Comparison of ENCODE assay signal across 10 cellular contexts in genomic region chr16:275786-276232, GRCh38. TPM values are rescaled to one million over a fixed set of nuclear protein-coding genes. Genes with fewer than 3 reads are reported as not detected.
DNase-seq lines count a peak whose midpoint lies in the region; ATAC-seq lines count a peak whose summit lies in the region.
"Had no signal": no experiment of that assay in that cellular context is flagged by ENCODE, and none has a peak within 500 bp of the region (broad histone marks: within the 10 kb centered on the region; RNA-seq: fewer than 3 reads in every experiment).

Gene RGS11, minus strand, starts transcription at chr16:275944. Its CDS starts 33 bp downstream, at chr16:275911.

- no peaks in the 10 kb centered on the region for H3K9me3 ChIP-seq in naive thymus-derived CD4-positive, alpha-beta T cell (ENCODE audit: control insufficient read depth in 2 of 3, low read length in 3 of 3)
- H3K9me3 ChIP-seq in Karpas-422 (ENCODE audit: low read length): no peaks in the 10 kb centered on the region

- no peaks in the 10 kb centered on the region for H3K36me3 Mint-ChIP-seq in naive thymus-derived CD4-positive, alpha-beta T cell

- intact Hi-C loops in naive thymus-derived CD4-positive, alpha-beta T cell (cut with micrococcal nuclease): loop anchor here in 1 of 2 donors (5.0 kb wide), 1 partner anchor 34 kb away; no protein-coding TSS in a partner anchor

- H3K9me2 ChIP-seq in Karpas-422 (replicated peaks; ENCODE audit: insufficient read depth, low read length): no peaks in the 10 kb centered on the region

- no peak within 1 kb of the TSS for H3K27ac ChIP-seq in ACC112 (ENCODE audit: low read depth, low read length)
- H3K27ac ChIP-seq in naive thymus-derived CD4-positive, alpha-beta T cell (ENCODE audit: low read depth, low read length): no peak within 1 kb of the TSS
- no peak within 1 kb of the TSS for H3K27ac ChIP-seq in Karpas-422 (ENCODE audit: low read length)

- no peak within 1 kb of the TSS for H3K9ac ChIP-seq in Karpas-422 (ENCODE audit: low read length)

- CTCF ChIA-PET in naive thymus-derived CD4-positive, alpha-beta T cell (lab: Charles Lee): no interaction called here

- POLR2A ChIA-PET in naive thymus-derived CD4-positive, alpha-beta T cell (lab: Charles Lee): no interaction called here

- H3K9me3 Mint-ChIP-seq in naive thymus-derived CD4-positive, alpha-beta T cell: peaks cover 0 to 2% (median 0%) of the 10 kb centered on the region in 11 donors

- peaks cover 5 to 37% (median 13%) of the 10 kb centered on the region in 5 donors for H3K27me3 Mint-ChIP-seq in naive thymus-derived CD4-positive, alpha-beta T cell

- peaks cover 0 to 12% (median 8%) of the 10 kb centered on the region in 7 donors for H3K4me1 Mint-ChIP-seq in naive thymus-derived CD4-positive, alpha-beta T cell

- H3K27me3 ChIP-seq in ACC112 (ENCODE audit: insufficient read depth, low read length) (peaks cover 16% of the 10 kb centered on the region; the same call in 1 of the 2 replicates), Karpas-422 (ENCODE audit: low read length) (no peaks in the 10 kb centered on the region)
- H3K27me3 ChIP-seq in naive thymus-derived CD4-positive, alpha-beta T cell (ENCODE audit: control insufficient read depth in 2 of 2, insufficient read depth in 2 of 2, low read length in 2 of 2): peaks cover 0 to 3% of the 10 kb centered on the region in 2 donors

- no peaks in the 10 kb centered on the region for H3K79me2 ChIP-seq in ACC112 (ENCODE audit: control insufficient read depth, insufficient read depth, low read length, unreplicated experiment)
- no peaks in the 10 kb centered on the region for H3K79me2 ChIP-seq in Karpas-422 (ENCODE audit: low read length)

- H3K36me3 ChIP-seq in ACC112 (ENCODE audit: insufficient read depth, low read length) (no peaks in the 10 kb centered on the region), Karpas-422 (ENCODE audit: insufficient read depth, low read length) (no peaks in the 10 kb centered on the region)
- H3K36me3 ChIP-seq in naive thymus-derived CD4-positive, alpha-beta T cell (ENCODE audit: control insufficient read depth in 2 of 3, insufficient read depth in 3 of 3, low read length in 3 of 3): no peaks in the 10 kb centered on the region

- H3K4me2 ChIP-seq in Karpas-422 (ENCODE audit: low read depth, low read length, poor library complexity, severe bottlenecking): no peak within 1 kb of the TSS

- H2AFZ ChIP-seq in ACC112 (ENCODE audit: low read length, unreplicated experiment): peak within 1 kb of the TSS; percentile 25
- no peak within 1 kb of the TSS for H2AFZ ChIP-seq in Karpas-422 (ENCODE audit: low read length)

- DNase-seq in LoVo (ENCODE audit: low spot score) (peak; percentile 22), epidermal melanocyte (ENCODE audit: insufficient read length, low spot score) (peak; percentile 40), Karpas-422 (no peak), NCI-H2171 (lab: John Stamatoyannopoulos, UW) (no peak)
- DNase-seq in naive thymus-derived CD4-positive, alpha-beta T cell: no peak
- DNase-seq: NCI-H446 had no signal

- peak within 1 kb of the TSS in 1 of 9 donors; percentile 83 for H3K27ac Mint-ChIP-seq in naive thymus-derived CD4-positive, alpha-beta T cell

- peak within 1 kb of the TSS; percentile 10 to 82 (median 60) for H3K4me3 Mint-ChIP-seq in naive thymus-derived CD4-positive, alpha-beta T cell

- no peaks in the 10 kb centered on the region for H4K20me1 ChIP-seq in Karpas-422 (ENCODE audit: insufficient read depth, low read depth, low read length)

- ATAC-seq in naive thymus-derived CD4-positive, alpha-beta T cell: no peak
- ATAC-seq in HG03045 (IDR thresholded peaks at IDR 0.05; ENCODE audit: unreplicated experiment): no peak
- ATAC-seq in HG03135 (IDR thresholded peaks at IDR 0.05; ENCODE audit: unreplicated experiment): no peak
- ATAC-seq: HCT116 had no signal

- H3K4me1 ChIP-seq in ACC112 (ENCODE audit: control insufficient read depth, insufficient read depth, low read length, unreplicated experiment) (no peaks in the 10 kb centered on the region), Karpas-422 (ENCODE audit: low read length) (peaks cover 6% of the 10 kb centered on the region)
- H3K4me1 ChIP-seq in naive thymus-derived CD4-positive, alpha-beta T cell (ENCODE audit: control insufficient read depth in 2 of 2, insufficient read depth in 2 of 2, low read length in 2 of 2): peaks cover 0 to 7% of the 10 kb centered on the region in 2 donors

- H3K4me3 ChIP-seq in ACC112 (ENCODE audit: low read depth, low read length) (peak within 1 kb of the TSS; percentile 77), Karpas-422 (ENCODE audit: low read length) (no peak within 1 kb of the TSS)
- no peak within 1 kb of the TSS for H3K4me3 ChIP-seq in naive thymus-derived CD4-positive, alpha-beta T cell (ENCODE audit: low read length)

RNA-seq across cellular contexts. Expression of gene RGS11, which starts in this region (rescaled TPM):
- total RNA-seq in naive thymus-derived CD4-positive, alpha-beta T cell: under 1 TPM in 2 of 5 experiments, not detected in 3; 0.17 to 0.22 TPM
- not detected for polyA plus RNA-seq in naive thymus-derived CD4-positive, alpha-beta T cell
- not detected in 2 replicates for total RNA-seq in Karpas-422 (2014; rRNA removed; shearing (Covaris generic); ENCODE audit: low replicate concordance)

Comparison
In these comparisons a context has a peak if more than half of its experiments do, and no peak if none do; other contexts are left out.
1. DNase-seq: peak in LoVo (single experiment) and epidermal melanocyte (single experiment); none in naive thymus-derived CD4-positive, alpha-beta T cell (0 of 9), Karpas-422 (single experiment) and NCI-H2171 (single experiment).